ENCODE assay signal across 8 cellular contexts in the genomic region with DNA sequence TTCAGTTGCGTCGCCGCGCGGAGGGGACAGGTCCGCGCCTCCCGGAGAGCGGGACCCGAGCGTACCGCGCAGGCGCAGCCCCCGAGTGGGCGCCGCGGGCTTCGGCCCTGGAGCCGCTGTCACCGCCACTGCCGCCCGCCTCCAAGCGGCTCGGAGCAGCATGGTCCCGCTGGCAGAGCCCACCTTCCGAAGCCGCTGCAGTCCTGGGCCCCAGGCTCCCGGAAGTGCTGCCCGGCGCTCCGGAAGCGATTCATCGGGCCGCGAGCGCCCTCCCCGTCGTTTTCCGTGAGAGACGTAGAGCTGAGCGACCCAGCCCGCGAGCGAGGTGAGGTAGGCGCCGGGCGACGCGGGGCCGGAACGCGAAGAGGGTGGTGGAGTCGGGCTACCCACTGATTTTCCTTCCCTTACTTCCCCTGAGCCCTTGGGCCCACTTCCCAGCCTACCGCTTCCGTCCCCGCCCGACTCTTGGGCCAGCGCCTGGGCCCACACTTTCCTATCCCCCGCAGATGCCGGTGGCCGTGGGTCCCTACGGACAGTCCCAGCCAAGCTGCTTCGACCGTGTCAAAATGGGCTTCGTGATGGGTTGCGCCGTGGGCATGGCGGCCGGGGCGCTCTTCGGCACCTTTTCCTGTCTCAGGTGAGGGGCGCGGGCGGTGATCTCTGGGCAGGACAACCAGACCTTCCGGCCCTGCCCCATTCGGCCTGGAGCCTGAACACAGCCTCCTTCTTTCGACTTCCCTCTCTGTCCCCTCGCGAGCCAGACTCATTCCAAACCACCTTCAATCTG. TPM values are rescaled to one million over a fixed set of nuclear protein-coding genes. Genes with fewer than 3 reads are reported as not detected.
DNase-seq lines count a peak whose midpoint lies in the region; ATAC-seq lines count a peak whose summit lies in the region.

Gene NFS1, minus strand, starts transcription at position 226 of the 787 bp plus-strand sequence. Its CDS starts 64 bp downstream, at position 162.
Gene ROMO1, plus strand, starts transcription at position 279 of the 787 bp plus-strand sequence. Its CDS starts 228 bp downstream, at position 507.

- peak; percentile 68 to 72 for DNase-seq in AML-193 (lab: John Stamatoyannopoulos, UW)
- DNase-seq in NCI-H526 (lab: John Stamatoyannopoulos, UW), result peak; percentile 84 to 97
- peak; percentile 85 for DNase-seq in activated CD4-positive, alpha-beta T cell treated with anti-CD3 and anti-CD28 coated beads, Interleukin-2, amount 50 U/mL, for 1 hour
- peak; percentile 72 for DNase-seq in dedifferentiated amniotic fluid mesenchymal stem cell (ENCODE audit: extremely low spot score)
- DNase-seq in left lobe of liver (ENCODE audit: low spot score), result peak; percentile 85
- DNase-seq in stimulated activated CD4-positive, alpha-beta T cell treated with anti-CD3 and anti-CD28 coated beads, Interleukin-2, amount 100 ng/mL, for 4 hours (ENCODE audit: low read depth), result peak; percentile 80

- peak; percentile 73 for ATAC-seq in GM19043 (IDR thresholded peaks at IDR 0.05; ENCODE audit: low read depth, unreplicated experiment)
- ATAC-seq in HG03432 (IDR thresholded peaks at IDR 0.05; ENCODE audit: unreplicated experiment), result peak; percentile 81
- peak; percentile 91 for ATAC-seq in left lobe of liver

RNA-seq across cellular contexts. Expression of gene NFS1, which starts in this region (rescaled TPM):
- 60.9 TPM for total RNA-seq in left lobe of liver

RNA-seq across cellular contexts. Expression of gene ROMO1, which starts in this region (rescaled TPM):
- 103 TPM for total RNA-seq in left lobe of liver

Comparison
In these comparisons a context has a peak if more than half of its experiments do, and no peak if none do; other contexts are left out.
1. Peak in every context shown above with its lines: DNase-seq and ATAC-seq.